ENCODE assay signal across 10 cellular contexts in genomic region chr1:186142159-186142558, GRCh38.
"Had no signal": no experiment of that assay in that cellular context is flagged by ENCODE, and none has a peak within 500 bp of the region (broad histone marks: within the 10 kb centered on the region; RNA-seq: fewer than 3 reads in every experiment).

No MANE protein-coding gene starts in this region.

- ATAC-seq: HepG2 had no signal

- FAIRE-seq: HepG2, HTR-8/SVneo had no signal

- H3K4me3 Mint-ChIP-seq: IgD-negative memory B cell had no signal

- H3K27ac Mint-ChIP-seq: IgD-negative memory B cell had no signal

- H3K36me3 Mint-ChIP-seq: IgD-negative memory B cell had no signal

- H3K27ac ChIP-seq: HL-60, KMS-11 had no signal

- H3K9ac ChIP-seq: KMS-11 had no signal

- H3K4me2 ChIP-seq: KMS-11 had no signal

- DNase-seq: IMR-90, Karpas-422, Kasumi-1, KBM-7, KG1 had no signal
